Comparison of ENCODE assay signal across 1 cellular context in the genomic region with DNA sequence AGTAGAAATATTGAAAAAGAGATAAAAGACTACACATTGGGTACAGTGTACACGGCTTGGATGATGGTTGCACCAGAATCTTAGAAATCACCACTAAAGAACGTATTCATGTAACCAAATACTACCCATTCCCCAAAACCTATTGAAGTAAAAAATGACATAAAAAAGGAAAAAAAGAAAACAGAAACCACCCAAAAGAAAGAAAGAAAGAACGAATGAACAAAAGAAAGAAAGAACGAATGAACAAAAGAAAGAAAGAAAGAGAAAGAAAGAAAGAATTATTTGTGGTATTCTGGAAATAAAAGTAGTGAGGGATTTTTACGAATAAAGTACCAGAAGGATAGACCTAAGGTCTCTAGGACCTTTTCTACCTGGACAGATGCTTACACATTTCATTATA.
TF ChIP-seq lines count a peak whose summit lies in the region.

No MANE protein-coding gene starts in this region.

TF ChIP-seq in K562, 482 proteins besides CTCF, POLR2A, EP300 and RAD21:
- no peak for TF ChIP-seq CC2D1A (IDR thresholded peaks at IDR 0.05)
- no peak for TF ChIP-seq TBP (optimal IDR thresholded peaks at IDR 0.05; ENCODE audit: low read depth, low read length)
- TF ChIP-seq, protein P1, sequence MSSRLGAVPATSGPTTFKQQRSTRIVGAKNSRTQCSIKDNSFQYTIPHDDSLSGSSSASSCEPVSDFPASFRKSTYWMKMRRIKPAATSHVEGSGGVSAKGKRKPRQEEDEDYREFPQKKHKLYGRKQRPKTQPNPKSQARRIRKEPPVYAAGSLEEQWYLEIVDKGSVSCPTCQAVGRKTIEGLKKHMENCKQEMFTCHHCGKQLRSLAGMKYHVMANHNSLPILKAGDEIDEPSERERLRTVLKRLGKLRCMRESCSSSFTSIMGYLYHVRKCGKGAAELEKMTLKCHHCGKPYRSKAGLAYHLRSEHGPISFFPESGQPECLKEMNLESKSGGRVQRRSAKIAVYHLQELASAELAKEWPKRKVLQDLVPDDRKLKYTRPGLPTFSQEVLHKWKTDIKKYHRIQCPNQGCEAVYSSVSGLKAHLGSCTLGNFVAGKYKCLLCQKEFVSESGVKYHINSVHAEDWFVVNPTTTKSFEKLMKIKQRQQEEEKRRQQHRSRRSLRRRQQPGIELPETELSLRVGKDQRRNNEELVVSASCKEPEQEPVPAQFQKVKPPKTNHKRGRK (tag; IDR thresholded peaks at IDR 0.05), result peak; percentile 81
- no peak for TF ChIP-seq TCF3 (CRISPR knock-in tag; IDR thresholded peaks at IDR 0.05)
- no peak for TF ChIP-seq PRDM10 (IDR thresholded peaks at IDR 0.05; ENCODE audit: partially characterized antibody)
- 0 out of 4 replicates have a peak, but pooled peaks of 1 of the 2 experiments have one; percentile 20 for TF ChIP-seq HDAC1 (IDR thresholded peaks at IDR 0.05)
- TF ChIP-seq PHB2 (IDR thresholded peaks at IDR 0.05; ENCODE audit: low read depth), result peak; percentile 25; the same call in 1 of the 2 replicates
- TF ChIP-seq ZNF785 (CRISPR knock-in tag; IDR thresholded peaks at IDR 0.05), result no peak
- no peak for TF ChIP-seq MECOM (CRISPR knock-in tag; IDR thresholded peaks at IDR 0.05)
- no peak for TF ChIP-seq TSC22D4 (tag; IDR thresholded peaks at IDR 0.05)
- peak; percentile 23 for TF ChIP-seq TAF9B (IDR thresholded peaks at IDR 0.05; ENCODE audit: partially characterized antibody)
- no peak for TF ChIP-seq MEF2A (IDR thresholded peaks at IDR 0.05; ENCODE audit: control insufficient read depth, low read depth, low read length)
- no peak for TF ChIP-seq TSHZ1 (CRISPR knock-in tag; IDR thresholded peaks at IDR 0.05)
- TF ChIP-seq EGR1 (conservative IDR thresholded peaks at IDR 0.05), result no peak
- TF ChIP-seq PRPF4 (IDR thresholded peaks at IDR 0.05; ENCODE audit: insufficient read depth, low read depth, low read length, poor library complexity, severe bottlenecking), result no peak
- TF ChIP-seq RBM25 (IDR thresholded peaks at IDR 0.05; ENCODE audit: low read depth, low read length, severe bottlenecking), result no peak
- TF ChIP-seq PCBP1 (IDR thresholded peaks at IDR 0.05; ENCODE audit: low read depth, low read length, poor library complexity, severe bottlenecking), result no peak
- TF ChIP-seq ZNF124 (CRISPR knock-in tag; IDR thresholded peaks at IDR 0.05), result no peak
- no peak for TF ChIP-seq ZNF551 (CRISPR knock-in tag; IDR thresholded peaks at IDR 0.05)
- TF ChIP-seq, protein P2, sequence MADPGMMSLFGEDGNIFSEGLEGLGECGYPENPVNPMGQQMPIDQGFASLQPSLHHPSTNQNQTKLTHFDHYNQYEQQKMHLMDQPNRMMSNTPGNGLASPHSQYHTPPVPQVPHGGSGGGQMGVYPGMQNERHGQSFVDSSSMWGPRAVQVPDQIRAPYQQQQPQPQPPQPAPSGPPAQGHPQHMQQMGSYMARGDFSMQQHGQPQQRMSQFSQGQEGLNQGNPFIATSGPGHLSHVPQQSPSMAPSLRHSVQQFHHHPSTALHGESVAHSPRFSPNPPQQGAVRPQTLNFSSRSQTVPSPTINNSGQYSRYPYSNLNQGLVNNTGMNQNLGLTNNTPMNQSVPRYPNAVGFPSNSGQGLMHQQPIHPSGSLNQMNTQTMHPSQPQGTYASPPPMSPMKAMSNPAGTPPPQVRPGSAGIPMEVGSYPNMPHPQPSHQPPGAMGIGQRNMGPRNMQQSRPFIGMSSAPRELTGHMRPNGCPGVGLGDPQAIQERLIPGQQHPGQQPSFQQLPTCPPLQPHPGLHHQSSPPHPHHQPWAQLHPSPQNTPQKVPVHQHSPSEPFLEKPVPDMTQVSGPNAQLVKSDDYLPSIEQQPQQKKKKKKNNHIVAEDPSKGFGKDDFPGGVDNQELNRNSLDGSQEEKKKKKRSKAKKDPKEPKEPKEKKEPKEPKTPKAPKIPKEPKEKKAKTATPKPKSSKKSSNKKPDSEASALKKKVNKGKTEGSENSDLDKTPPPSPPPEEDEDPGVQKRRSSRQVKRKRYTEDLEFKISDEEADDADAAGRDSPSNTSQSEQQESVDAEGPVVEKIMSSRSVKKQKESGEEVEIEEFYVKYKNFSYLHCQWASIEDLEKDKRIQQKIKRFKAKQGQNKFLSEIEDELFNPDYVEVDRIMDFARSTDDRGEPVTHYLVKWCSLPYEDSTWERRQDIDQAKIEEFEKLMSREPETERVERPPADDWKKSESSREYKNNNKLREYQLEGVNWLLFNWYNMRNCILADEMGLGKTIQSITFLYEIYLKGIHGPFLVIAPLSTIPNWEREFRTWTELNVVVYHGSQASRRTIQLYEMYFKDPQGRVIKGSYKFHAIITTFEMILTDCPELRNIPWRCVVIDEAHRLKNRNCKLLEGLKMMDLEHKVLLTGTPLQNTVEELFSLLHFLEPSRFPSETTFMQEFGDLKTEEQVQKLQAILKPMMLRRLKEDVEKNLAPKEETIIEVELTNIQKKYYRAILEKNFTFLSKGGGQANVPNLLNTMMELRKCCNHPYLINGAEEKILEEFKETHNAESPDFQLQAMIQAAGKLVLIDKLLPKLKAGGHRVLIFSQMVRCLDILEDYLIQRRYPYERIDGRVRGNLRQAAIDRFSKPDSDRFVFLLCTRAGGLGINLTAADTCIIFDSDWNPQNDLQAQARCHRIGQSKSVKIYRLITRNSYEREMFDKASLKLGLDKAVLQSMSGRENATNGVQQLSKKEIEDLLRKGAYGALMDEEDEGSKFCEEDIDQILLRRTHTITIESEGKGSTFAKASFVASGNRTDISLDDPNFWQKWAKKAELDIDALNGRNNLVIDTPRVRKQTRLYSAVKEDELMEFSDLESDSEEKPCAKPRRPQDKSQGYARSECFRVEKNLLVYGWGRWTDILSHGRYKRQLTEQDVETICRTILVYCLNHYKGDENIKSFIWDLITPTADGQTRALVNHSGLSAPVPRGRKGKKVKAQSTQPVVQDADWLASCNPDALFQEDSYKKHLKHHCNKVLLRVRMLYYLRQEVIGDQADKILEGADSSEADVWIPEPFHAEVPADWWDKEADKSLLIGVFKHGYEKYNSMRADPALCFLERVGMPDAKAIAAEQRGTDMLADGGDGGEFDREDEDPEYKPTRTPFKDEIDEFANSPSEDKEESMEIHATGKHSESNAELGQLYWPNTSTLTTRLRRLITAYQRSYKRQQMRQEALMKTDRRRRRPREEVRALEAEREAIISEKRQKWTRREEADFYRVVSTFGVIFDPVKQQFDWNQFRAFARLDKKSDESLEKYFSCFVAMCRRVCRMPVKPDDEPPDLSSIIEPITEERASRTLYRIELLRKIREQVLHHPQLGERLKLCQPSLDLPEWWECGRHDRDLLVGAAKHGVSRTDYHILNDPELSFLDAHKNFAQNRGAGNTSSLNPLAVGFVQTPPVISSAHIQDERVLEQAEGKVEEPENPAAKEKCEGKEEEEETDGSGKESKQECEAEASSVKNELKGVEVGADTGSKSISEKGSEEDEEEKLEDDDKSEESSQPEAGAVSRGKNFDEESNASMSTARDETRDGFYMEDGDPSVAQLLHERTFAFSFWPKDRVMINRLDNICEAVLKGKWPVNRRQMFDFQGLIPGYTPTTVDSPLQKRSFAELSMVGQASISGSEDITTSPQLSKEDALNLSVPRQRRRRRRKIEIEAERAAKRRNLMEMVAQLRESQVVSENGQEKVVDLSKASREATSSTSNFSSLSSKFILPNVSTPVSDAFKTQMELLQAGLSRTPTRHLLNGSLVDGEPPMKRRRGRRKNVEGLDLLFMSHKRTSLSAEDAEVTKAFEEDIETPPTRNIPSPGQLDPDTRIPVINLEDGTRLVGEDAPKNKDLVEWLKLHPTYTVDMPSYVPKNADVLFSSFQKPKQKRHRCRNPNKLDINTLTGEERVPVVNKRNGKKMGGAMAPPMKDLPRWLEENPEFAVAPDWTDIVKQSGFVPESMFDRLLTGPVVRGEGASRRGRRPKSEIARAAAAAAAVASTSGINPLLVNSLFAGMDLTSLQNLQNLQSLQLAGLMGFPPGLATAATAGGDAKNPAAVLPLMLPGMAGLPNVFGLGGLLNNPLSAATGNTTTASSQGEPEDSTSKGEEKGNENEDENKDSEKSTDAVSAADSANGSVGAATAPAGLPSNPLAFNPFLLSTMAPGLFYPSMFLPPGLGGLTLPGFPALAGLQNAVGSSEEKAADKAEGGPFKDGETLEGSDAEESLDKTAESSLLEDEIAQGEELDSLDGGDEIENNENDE (IDR thresholded peaks at IDR 0.05; ENCODE audit: low read depth, low read length), result no peak
- peak; percentile 42; the same call in 1 of the 2 replicates for TF ChIP-seq POLR2H (tag; IDR thresholded peaks at IDR 0.05; ENCODE audit: low read depth)
